Comparison of ENCODE assay signal across 15 cellular contexts in genomic region chr7:138278601-138279000, GRCh38.
"Had no signal": no experiment of that assay in that cellular context is flagged by ENCODE, and none has a peak within 500 bp of the region (broad histone marks: within the 10 kb centered on the region; RNA-seq: fewer than 3 reads in every experiment).

No MANE protein-coding gene starts in this region.

- ATAC-seq: activated CD8-positive, alpha-beta memory T cell treated with anti-CD3 and anti-CD28 coated beads, Interleukin-2, amount 10 ng/mL, durations not matched to agents 7 days and 5 days; activated naive CD8-positive, alpha-beta T cell treated with anti-CD3 and anti-CD28 coated beads, Interleukin-2, amount 50 U/mL, for 24 hours; gastrocnemius medialis; natural killer cell treated with Interleukin-12 subunit alpha and Interleukin-12 subunit beta and Interleukin-15 and Interleukin-18, amount 100 ng/mL, for 72 hours; right lobe of liver; stimulated activated memory B cell treated with anti-CD40 and anti-IgM and Interleukin-4, amounts not matched to agents 10 μg/mL and 1 μg/mL and 100 μg/mL, for 72 hours had no signal

- DNase-seq: activated CD4-positive, alpha-beta memory T cell treated with anti-CD3 and anti-CD28 coated beads, Interleukin-2, amount 10 ng/mL, durations not matched to agents 7 days and 5 days; activated CD4-positive, alpha-beta T cell treated with anti-CD3 and anti-CD28 coated beads for 48 hours; activated CD4-positive, CD25-positive, alpha-beta regulatory T cell; activated CD8-positive, alpha-beta memory T cell treated with anti-CD3 and anti-CD28 coated beads, Interleukin-2, amount 10 ng/mL, durations not matched to agents 7 days and 5 days; activated naive CD4-positive, alpha-beta T cell treated with anti-CD3 and anti-CD28 coated beads, Interleukin-2, amount 10 ng/mL, durations not matched to agents 7 days and 5 days; activated naive CD8-positive, alpha-beta T cell treated with anti-CD3 and anti-CD28 coated beads, Interleukin-2, amount 50 U/mL, for 24 hours; aorta; gastrocnemius medialis; head of caudate nucleus; mesendoderm; right lobe of liver; stimulated activated CD4-positive, alpha-beta T cell treated with anti-CD3 and anti-CD28 coated beads, Interleukin-4, amount 100 ng/mL, for 24 hours; upper lobe of left lung had no signal
